ENCODE assay signal across 2 cellular contexts in genomic region chr6:40937491-40937890, GRCh38.
A peak's percentile ranks its signal among the peaks of the same experiment; 100 is the strongest.
TF ChIP-seq lines count a peak whose summit lies in the region.

No MANE protein-coding gene starts in this region.

TF ChIP-seq in A549, 52 proteins besides CTCF, POLR2A, EP300 and RAD21:
- no peak for TF ChIP-seq TP53 (CRISPR knock-in tag; IDR thresholded peaks at IDR 0.05)
- no peak for TF ChIP-seq ELK1 (IDR thresholded peaks at IDR 0.05; ENCODE audit: low read depth, low read length)
- no peak for TF ChIP-seq HMGXB4 (CRISPR knock-in tag; IDR thresholded peaks at IDR 0.05; ENCODE audit: borderline replicate concordance)
- no peak for TF ChIP-seq PBX3 (IDR thresholded peaks at IDR 0.05)
- TF ChIP-seq ATOH8 (CRISPR knock-in tag; IDR thresholded peaks at IDR 0.05; ENCODE audit: low read depth): no peak
- TF ChIP-seq HDAC2 (IDR thresholded peaks at IDR 0.05): no peak
- no peak for TF ChIP-seq KDM1A (IDR thresholded peaks at IDR 0.05; ENCODE audit: low read depth)
- no peak for TF ChIP-seq SREBF2 (IDR thresholded peaks at IDR 0.05)
- TF ChIP-seq CEBPB (IDR thresholded peaks at IDR 0.05): no peak
- no peak for TF ChIP-seq SMC3 (IDR thresholded peaks at IDR 0.05)
- TF ChIP-seq JUN (IDR thresholded peaks at IDR 0.05): no peak
- no peak for TF ChIP-seq TFCP2L1 (CRISPR knock-in tag; IDR thresholded peaks at IDR 0.05)
- TF ChIP-seq ZFP36 (IDR thresholded peaks at IDR 0.05; ENCODE audit: borderline replicate concordance, partially characterized antibody): no peak
- no peak for TF ChIP-seq BCL3 (IDR thresholded peaks at IDR 0.05)
- TF ChIP-seq KDM5A (IDR thresholded peaks at IDR 0.05): no peak
- no peak for TF ChIP-seq JUNB (IDR thresholded peaks at IDR 0.05)
- TF ChIP-seq CHD4 (IDR thresholded peaks at IDR 0.05; ENCODE audit: borderline replicate concordance): no peak
- TF ChIP-seq HOXA7 (CRISPR knock-in tag; IDR thresholded peaks at IDR 0.05): no peak
- no peak for TF ChIP-seq CHD2 (IDR thresholded peaks at IDR 0.05; ENCODE audit: low read length, partially characterized antibody)

TF ChIP-seq in IMR-90, 13 proteins besides CTCF, POLR2A, EP300 and RAD21:
- no peak for TF ChIP-seq RFX5 (IDR thresholded peaks at IDR 0.05; ENCODE audit: low read depth, low read length)
- TF ChIP-seq MXI1 (IDR thresholded peaks at IDR 0.05; ENCODE audit: borderline replicate concordance, low read depth, low read length): peak; percentile 50; the same call in 1 of the 2 replicates
- no peak for TF ChIP-seq MAZ (IDR thresholded peaks at IDR 0.05; ENCODE audit: borderline replicate concordance, low read depth, low read length)
